Comparison of ENCODE assay signal across 3 cellular contexts in genomic region chr4:152773953-152774352, GRCh38.
TF ChIP-seq lines count a peak whose summit lies in the region.

No MANE protein-coding gene starts in this region.

TF ChIP-seq in HepG2, 621 proteins besides CTCF, POLR2A, EP300 and RAD21:
- TF ChIP-seq HNRNPK (IDR thresholded peaks at IDR 0.05; ENCODE audit: low read depth, low read length, poor library complexity, severe bottlenecking): peak; percentile 72
- TF ChIP-seq ZNF318 (CRISPR knock-in tag; IDR thresholded peaks at IDR 0.05): no peak
- TF ChIP-seq HOXD1 (CRISPR knock-in tag; IDR thresholded peaks at IDR 0.05): no peak
- TF ChIP-seq ZNF24 (IDR thresholded peaks at IDR 0.05): no peak
- no peak for TF ChIP-seq HOXA3 (CRISPR knock-in tag; IDR thresholded peaks at IDR 0.05)
TF ChIP-seq in HepG2: peak in this region for 1.

TF ChIP-seq in K562, 482 proteins besides CTCF, POLR2A, EP300 and RAD21:
- TF ChIP-seq PCBP1 (IDR thresholded peaks at IDR 0.05; ENCODE audit: low read depth, low read length, poor library complexity, severe bottlenecking): peak; percentile 47
- TF ChIP-seq PCBP2 (IDR thresholded peaks at IDR 0.05; ENCODE audit: low read depth, low read length, poor library complexity, severe bottlenecking): peak; percentile 88
- no peak for TF ChIP-seq ZC3H4 (CRISPR knock-in tag; IDR thresholded peaks at IDR 0.05; ENCODE audit: borderline replicate concordance)
- no peak for TF ChIP-seq NCOA2 (IDR thresholded peaks at IDR 0.05; ENCODE audit: partially characterized antibody in 2 of 2)
- 0 out of 2 replicates have a peak, but pooled peaks have one; percentile 37 for TF ChIP-seq ZNF512 (tag; IDR thresholded peaks at IDR 0.05)
- TF ChIP-seq HNRNPK (IDR thresholded peaks at IDR 0.05; ENCODE audit: low read depth, low read length, poor library complexity, severe bottlenecking): peak; percentile 49

TF ChIP-seq in SK-N-SH, 30 proteins besides CTCF, POLR2A, EP300 and RAD21:
- TF ChIP-seq USF1 (IDR thresholded peaks at IDR 0.05; ENCODE audit: borderline replicate concordance, low read depth): no peak
- TF ChIP-seq YY1 (IDR thresholded peaks at IDR 0.05; ENCODE audit: low read depth): no peak
- no peak for TF ChIP-seq PBX3 (IDR thresholded peaks at IDR 0.05)
- no peak for TF ChIP-seq RCOR1 (IDR thresholded peaks at IDR 0.05; ENCODE audit: low read length)
- no peak for TF ChIP-seq MAX (IDR thresholded peaks at IDR 0.05; ENCODE audit: low read depth)
- TF ChIP-seq GABPA (IDR thresholded peaks at IDR 0.05; ENCODE audit: low read depth): no peak
- TF ChIP-seq ZBTB33 (IDR thresholded peaks at IDR 0.05; ENCODE audit: borderline replicate concordance, low read depth): no peak
- TF ChIP-seq MXI1 (IDR thresholded peaks at IDR 0.05; ENCODE audit: low read depth, low read length): no peak
- no peak for TF ChIP-seq USF2 (IDR thresholded peaks at IDR 0.05; ENCODE audit: borderline replicate concordance, low read depth, low read length)
- TF ChIP-seq EZH2phosphoT487 (IDR thresholded peaks at IDR 0.05; ENCODE audit: borderline replicate concordance, low read depth): no peak
- no peak for TF ChIP-seq POLR2AphosphoS5 (IDR thresholded peaks at IDR 0.05; ENCODE audit: low read depth, low read length)
- TF ChIP-seq GATA2 (CRISPR knock-in tag; IDR thresholded peaks at IDR 0.05): no peak
- TF ChIP-seq CHD2 (IDR thresholded peaks at IDR 0.05; ENCODE audit: low read length, partially characterized antibody): no peak
